In the genomic region with DNA sequence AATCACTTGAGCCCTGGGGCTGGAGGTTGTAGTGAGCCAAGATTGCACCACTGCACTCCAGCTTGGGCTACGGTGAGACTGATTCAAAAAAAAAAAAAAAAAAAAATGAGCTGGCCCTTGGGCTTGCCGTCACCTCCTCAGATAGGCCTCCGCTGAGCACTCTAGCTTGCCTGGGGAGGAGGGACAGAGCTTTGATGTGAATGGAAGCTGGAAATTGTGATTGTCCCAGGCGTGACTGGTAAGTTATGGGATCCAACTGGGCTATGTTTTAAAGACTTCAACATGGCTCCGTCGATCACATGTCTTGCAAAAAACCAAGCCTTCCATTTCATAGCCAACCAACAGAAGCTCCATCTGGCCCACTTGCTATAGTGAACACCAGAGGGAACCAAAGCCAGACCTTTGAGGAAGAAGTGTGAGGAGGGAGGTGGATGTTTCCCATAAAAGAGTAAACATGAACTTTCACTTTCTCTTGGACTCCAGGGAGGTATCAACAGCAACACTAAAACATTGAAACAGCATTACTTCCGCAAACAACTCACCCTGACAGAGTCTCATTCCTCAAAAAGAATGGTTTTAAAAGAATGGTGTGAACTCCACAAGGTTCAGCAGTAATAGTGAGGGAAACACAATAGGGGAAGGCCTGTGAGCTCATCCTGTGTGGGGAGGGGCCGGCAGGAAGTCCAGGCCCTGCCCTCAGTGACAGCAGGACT, we compare ENCODE assay signal across 8 cellular contexts. TPM values are rescaled to one million over a fixed set of nuclear protein-coding genes. Genes with fewer than 3 reads are reported as not detected.
DNase-seq lines count a peak whose midpoint lies in the region; ATAC-seq and TF ChIP-seq lines count a peak whose summit lies in the region.

No MANE protein-coding gene starts in this region.

- WGBS in upper lobe of left lung, 2 donors, result 76 to 77% methylated on average over 8 of the region's 8 CpGs

- ATAC-seq in GM21447 (IDR thresholded peaks at IDR 0.05; ENCODE audit: unreplicated experiment), result peak; percentile 79
- peak; percentile 66 to 81 for ATAC-seq in upper lobe of left lung (ENCODE audit: low FRiP score in 2 of 2)

- peak overlapping the region; percentile 1 for H3K9ac ChIP-seq in adipocyte (ENCODE audit: low read length)

- peaks cover 8% of the 10 kb centered on the region for H3K9me3 ChIP-seq in adipocyte (ENCODE audit: control insufficient read depth, low read length)
- peaks cover 0 to 14% (median 8%) of the 10 kb centered on the region in 4 donors for H3K9me3 ChIP-seq in upper lobe of left lung

- peak; percentile 60 for DNase-seq in GM03348 (ENCODE audit: low spot score)
- DNase-seq in HS-27A (ENCODE audit: low read depth), result peak; percentile 80
- peak; percentile 50 for DNase-seq in adipocyte (ENCODE audit: low read depth)
- DNase-seq in kidney epithelial cell (ENCODE audit: low read depth), result peak; percentile 14
- no peak for DNase-seq in upper lobe of left lung
- no peak for DNase-seq in NCI-H524 treated with DMSO at 0.1 percent for 48 hours (lab: John Stamatoyannopoulos, UW)
- DNase-seq in DMS79 (lab: John Stamatoyannopoulos, UW), result no peak

- peaks cover 23% of the 10 kb centered on the region for H3K4me1 ChIP-seq in adipocyte (ENCODE audit: control insufficient read depth, insufficient read depth, low read length)
- peaks cover 0 to 13% (median 6%) of the 10 kb centered on the region in 4 donors for H3K4me1 ChIP-seq in upper lobe of left lung

- TF ChIP-seq CTCF in kidney epithelial cell (IDR thresholded peaks at IDR 0.05; ENCODE audit: insufficient read depth, low read length, poor library complexity, severe bottlenecking) (peak; percentile 37), upper lobe of left lung (IDR thresholded peaks at IDR 0.05) (peak in 3 of 6 experiments; percentile 32 to 46 (median 37))

- H3K4me3 ChIP-seq in adipocyte (ENCODE audit: low read length) (no peak overlapping the region), kidney epithelial cell (ENCODE audit: low read depth, low read length) (no peak overlapping the region), upper lobe of left lung (no peak overlapping the region)

- H3K36me3 ChIP-seq in adipocyte (ENCODE audit: control insufficient read depth, insufficient read depth, low read length, severe bottlenecking) (no peaks in the 10 kb centered on the region), kidney epithelial cell (ENCODE audit: control insufficient read depth, insufficient read depth, low read length) (no peaks in the 10 kb centered on the region), upper lobe of left lung (no peaks in the 10 kb centered on the region)

- H3K27me3 ChIP-seq in adipocyte (replicated peaks; ENCODE audit: control insufficient read depth, insufficient read depth, low read length) (no peaks in the 10 kb centered on the region), kidney epithelial cell (ENCODE audit: control insufficient read depth, insufficient read depth, low read length) (no peaks in the 10 kb centered on the region), upper lobe of left lung (no peaks in the 10 kb centered on the region)

- H3K27ac ChIP-seq in upper lobe of left lung, result peak overlapping the region; percentile 44 to 77 (median 65)

- no peak for TF ChIP-seq POLR2A in upper lobe of left lung (IDR thresholded peaks at IDR 0.05)

- no peak for TF ChIP-seq EP300 in upper lobe of left lung (IDR thresholded peaks at IDR 0.05)

RNA-seq across cellular contexts. Expression of a gene that starts 59.3 kb away (rescaled TPM):
- total RNA-seq in kidney epithelial cell (0.75 and 2.3 TPM in 2 replicates), upper lobe of left lung (1 to 10 TPM in 3 of 6 donors, under 1 TPM in 2, not detected in 1; 0.52 to 7.3 (median 1.2) TPM)

Comparison
In these comparisons a context has a peak if more than half of its experiments do, and no peak if none do; other contexts are left out.
1. DNase-seq: peak in GM03348 (single experiment), HS-27A (single experiment), adipocyte (single experiment) and kidney epithelial cell (single experiment); none in upper lobe of left lung (0 of 2), NCI-H524 treated with DMSO at 0.1 percent for 48 hours (single experiment) and DMS79 (single experiment).